Comparison of ENCODE assay signal across 1 cellular context in the genomic region with DNA sequence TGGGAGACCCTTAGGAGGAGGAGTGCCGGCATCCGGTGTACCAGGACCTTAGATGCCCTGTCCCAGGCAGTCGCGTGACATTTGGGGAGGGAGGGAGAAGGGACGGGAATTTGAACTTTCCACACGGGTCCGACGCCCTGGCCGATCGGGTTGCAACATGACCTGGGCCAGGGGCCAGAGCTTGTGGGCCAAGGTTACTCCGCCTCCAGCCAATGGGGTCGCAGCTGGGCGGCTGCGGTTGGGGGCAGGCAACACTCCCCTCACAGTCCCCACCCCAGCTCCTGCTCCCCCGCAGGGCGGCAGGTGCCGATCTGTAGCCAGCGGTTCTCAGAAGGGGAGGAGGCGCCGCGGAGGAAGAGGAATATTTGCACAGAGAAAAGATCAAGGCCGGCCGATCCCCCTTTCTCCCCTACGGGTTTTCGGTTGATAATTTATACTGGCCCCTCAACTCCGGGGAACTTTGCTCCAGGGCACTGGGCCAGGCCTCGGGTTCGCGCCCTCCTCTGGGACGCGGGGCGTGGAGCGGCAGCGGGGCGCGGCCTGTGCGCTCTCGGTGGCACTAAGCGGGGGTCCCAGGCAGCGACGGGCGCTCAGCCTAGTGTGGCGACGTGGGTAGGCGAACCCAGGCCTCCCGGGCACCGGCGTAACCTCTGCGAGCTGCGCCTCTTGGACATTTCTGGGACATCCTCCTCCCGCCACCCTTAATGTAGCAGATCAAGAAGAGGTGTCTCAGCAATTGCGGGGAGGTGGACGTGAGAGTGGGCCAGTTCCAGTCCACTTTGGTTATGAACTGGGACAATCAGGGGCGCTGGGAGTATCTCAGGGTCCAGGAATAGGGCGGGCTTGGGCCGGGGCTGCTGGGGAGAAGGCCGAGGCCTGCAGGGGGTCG.
TF ChIP-seq lines count a peak whose summit lies in the region.

No MANE protein-coding gene starts in this region.

TF ChIP-seq in endothelial cell of umbilical vein, 7 proteins besides CTCF, POLR2A, EP300 and RAD21 (continued from another document):
- TF ChIP-seq GATA2 (IDR thresholded peaks at IDR 0.05; ENCODE audit: insufficient read depth, insufficient read length, low read depth, low read length) (no peak), MYC (IDR thresholded peaks at IDR 0.05; ENCODE audit: low read depth, low read length) (no peak), JUN (IDR thresholded peaks at IDR 0.05; ENCODE audit: borderline replicate concordance, insufficient read depth, insufficient read length, low read depth) (no peak), EZH2 (IDR thresholded peaks at IDR 0.05; ENCODE audit: borderline replicate concordance, low read depth, low read length, severe bottlenecking) (peak; percentile 95)
